In genomic region chr1:13513885-13514546, GRCh38 we compare ENCODE assay signal across 12 cellular contexts. TPM values are rescaled to one million over a fixed set of nuclear protein-coding genes. Genes with fewer than 3 reads are reported as not detected.
DNase-seq lines count a peak whose midpoint lies in the region; ATAC-seq and TF ChIP-seq lines count a peak whose summit lies in the region.
"Had no signal": no experiment of that assay in that cellular context is flagged by ENCODE, and none has a peak within 500 bp of the region (broad histone marks: within the 10 kb centered on the region; RNA-seq: fewer than 3 reads in every experiment).

TSS of gene LRRC38 (minus strand) at chr1:13514003. CDS start at chr1:13513593, 410 bp downstream.

- H3K36me3 ChIP-seq in ES-I3 (ENCODE audit: insufficient read depth, low read length), result no peaks in the 10 kb centered on the region
- H3K36me3 ChIP-seq in Karpas-422 (ENCODE audit: insufficient read depth, low read length), result no peaks in the 10 kb centered on the region
- H3K36me3 ChIP-seq: stomach had no signal

- H3K4me1 Mint-ChIP-seq in endothelial cell (ENCODE audit: unreplicated experiment), result no peaks in the 10 kb centered on the region
- H3K4me1 Mint-ChIP-seq in neural crest cell, result peaks cover 5% of the 10 kb centered on the region

- H3K27me3 Mint-ChIP-seq in endothelial cell (ENCODE audit: unreplicated experiment) (peaks cover 21% of the 10 kb centered on the region), neural crest cell (ENCODE audit: low read depth) (peaks cover 95% of the 10 kb centered on the region)

- H3K9ac ChIP-seq in ES-I3 (ENCODE audit: low read depth, low read length) (peak within 1 kb of the TSS; percentile 54), Karpas-422 (ENCODE audit: low read length) (no peak within 1 kb of the TSS)

- peak within 1 kb of the TSS; percentile 36 for H3K4me3 ChIP-seq in Jurkat, Clone E6-1 (ENCODE audit: low read length)
- H3K4me3 ChIP-seq in Karpas-422 (ENCODE audit: low read length), result no peak within 1 kb of the TSS

- ATAC-seq in GM19463 (IDR thresholded peaks at IDR 0.05; ENCODE audit: unreplicated experiment) (no peak), HG03565 (IDR thresholded peaks at IDR 0.05; ENCODE audit: unreplicated experiment) (no peak)

- H3K27ac Mint-ChIP-seq in endothelial cell (ENCODE audit: unreplicated experiment) (no peak within 1 kb of the TSS), neural crest cell (ENCODE audit: unreplicated experiment) (no peak within 1 kb of the TSS)

- H3K27me3 ChIP-seq in Karpas-422 (ENCODE audit: low read length), result no peaks in the 10 kb centered on the region

- no peak within 1 kb of the TSS for H3K4me3 Mint-ChIP-seq in endothelial cell (ENCODE audit: unreplicated experiment)
- H3K4me3 Mint-ChIP-seq in neural crest cell, result no peak within 1 kb of the TSS

- no peaks in the 10 kb centered on the region for H4K20me1 ChIP-seq in Karpas-422 (ENCODE audit: insufficient read depth, low read depth, low read length)

- no peak within 1 kb of the TSS for H3K4me2 ChIP-seq in Karpas-422 (ENCODE audit: low read depth, low read length, poor library complexity, severe bottlenecking)

- H3K9me3 ChIP-seq in ES-I3 (ENCODE audit: control insufficient read depth, insufficient read depth, low read length) (peaks cover 3% of the 10 kb centered on the region; the same call in 1 of the 2 replicates), Karpas-422 (ENCODE audit: low read length) (no peaks in the 10 kb centered on the region)

- DNase-seq in Jurkat, Clone E6-1 (ENCODE audit: low read depth, low spot score), result peak; percentile 56
- peak; percentile 30 for DNase-seq in endothelial cell (ENCODE audit: low spot score)
- peak; percentile 14 for DNase-seq in neural crest cell (ENCODE audit: low read depth, low spot score)
- no peak for DNase-seq in Karpas-422
- no peak for DNase-seq in GM19238 (ENCODE audit: insufficient read length, low spot score)
- DNase-seq: NCI-H1694 treated with DMSO at 0.1 percent for 48 hours, stomach had no signal

- H3K4me1 ChIP-seq in ES-I3 (ENCODE audit: insufficient read depth, low read length) (peaks cover 3% of the 10 kb centered on the region; the same call in 1 of the 2 replicates), Karpas-422 (ENCODE audit: low read length) (no peaks in the 10 kb centered on the region)

- peak; percentile 13 for TF ChIP-seq CTCF in endothelial cell (IDR thresholded peaks at IDR 0.05; ENCODE audit: unreplicated experiment)
- peak; percentile 21 for TF ChIP-seq CTCF in neural crest cell (conservative IDR thresholded peaks at IDR 0.05)

- H3K79me2 ChIP-seq in Karpas-422 (ENCODE audit: low read length), result no peaks in the 10 kb centered on the region

- H3K36me3 Mint-ChIP-seq in endothelial cell (ENCODE audit: low read depth, unreplicated experiment) (no peaks in the 10 kb centered on the region), neural crest cell (ENCODE audit: low read depth) (no peaks in the 10 kb centered on the region)

- H3K27ac ChIP-seq in Karpas-422 (ENCODE audit: low read length), result no peak within 1 kb of the TSS
- H3K27ac ChIP-seq: stomach had no signal

- no peak within 1 kb of the TSS for H2AFZ ChIP-seq in Karpas-422 (ENCODE audit: low read length)

- H3K9me2 ChIP-seq in Karpas-422 (replicated peaks; ENCODE audit: insufficient read depth, low read length), result no peaks in the 10 kb centered on the region

- no peaks in the 10 kb centered on the region for H3K9me3 Mint-ChIP-seq in endothelial cell (ENCODE audit: unreplicated experiment)
- no peaks in the 10 kb centered on the region for H3K9me3 Mint-ChIP-seq in neural crest cell

RNA-seq across cellular contexts. Expression of gene LRRC38, which starts in this region (rescaled TPM):
- 10.0 TPM for polyA plus RNA-seq in Jurkat, Clone E6-1 (2012; ENCODE audit: insufficient read depth, insufficient read length)
- total RNA-seq in endothelial cell (ENCODE audit: unreplicated experiment) (not detected), neural crest cell (not detected in 2 replicates)
- not detected in 2 replicates for total RNA-seq in Karpas-422 (2014; rRNA removed; shearing (Covaris generic); ENCODE audit: low replicate concordance)
- total RNA-seq: fibroblast of lung, mononuclear cell had no signal
- polyA plus RNA-seq: fibroblast of lung had no signal

Comparison
In these comparisons a context has a peak if more than half of its experiments do, and no peak if none do; other contexts are left out.
1. Peak in DNase-seq in endothelial cell; RNA of the gene not detected or under 1 TPM.
2. Peak in DNase-seq in neural crest cell; RNA of the gene not detected or under 1 TPM.